In genomic region chr7:13518738-13519137, GRCh38 we compare ENCODE assay signal across 27 cellular contexts.
"Had no signal": no experiment of that assay in that cellular context is flagged by ENCODE, and none has a peak within 500 bp of the region (broad histone marks: within the 10 kb centered on the region; RNA-seq: fewer than 3 reads in every experiment).

No MANE protein-coding gene starts in this region.

- FAIRE-seq: islet of Langerhans had no signal

- H3K4me3 ChIP-seq: left ventricle myocardium inferior, lung, ovary, prostate gland, skin epidermis, tibial nerve, uterus had no signal

- H3K4me1 ChIP-seq: left ventricle myocardium inferior, prostate gland, uterus had no signal

- H3K9me3 Mint-ChIP-seq: nephron progenitor cell; stimulated activated effector memory CD8-positive, alpha-beta T cell treated with anti-CD3 and anti-CD28 coated beads, Interleukin-12 subunit alpha, Interleukin-12 subunit beta, amount 100 ng/mL, for 72 hours; stimulated activated naive CD8-positive, alpha-beta T cell treated with anti-CD3 and anti-CD28 coated beads, Interleukin-15, amount 100 ng/mL, for 72 hours had no signal

- H3K4me3 Mint-ChIP-seq: immature natural killer cell; mesothelial cell of epicardium; naive B cell; natural killer cell; nephron progenitor cell; stimulated activated effector memory CD8-positive, alpha-beta T cell treated with anti-CD3 and anti-CD28 coated beads, Interleukin-12 subunit alpha, Interleukin-12 subunit beta, amount 100 ng/mL, for 72 hours; stimulated activated naive CD8-positive, alpha-beta T cell treated with anti-CD3 and anti-CD28 coated beads, Interleukin-15, amount 100 ng/mL, for 72 hours; type B pancreatic cell had no signal

- H3K27ac ChIP-seq: left ventricle myocardium inferior, ovary, prostate gland, skin epidermis, tibial nerve, uterus had no signal

- H3K9me3 ChIP-seq: left ventricle myocardium inferior, ovary, prostate gland, tibial nerve, uterus had no signal

- H3K36me3 Mint-ChIP-seq: immature natural killer cell; mesothelial cell of epicardium; naive B cell; natural killer cell; stimulated activated effector memory CD8-positive, alpha-beta T cell treated with anti-CD3 and anti-CD28 coated beads, Interleukin-12 subunit alpha, Interleukin-12 subunit beta, amount 100 ng/mL, for 72 hours; type B pancreatic cell had no signal

- H3K27me3 Mint-ChIP-seq: naive B cell; stimulated activated naive CD8-positive, alpha-beta T cell treated with anti-CD3 and anti-CD28 coated beads, Interleukin-15, amount 100 ng/mL, for 72 hours; type B pancreatic cell had no signal

- H3K36me3 ChIP-seq: left ventricle myocardium inferior, ovary, prostate gland, tibial nerve, uterus had no signal

- DNase-seq: hypothalamus; immature natural killer cell; left ventricle myocardium inferior; mesendoderm; naive B cell; natural killer cell; nephron progenitor cell; ovary; posterior cingulate gyrus; retina; right cardiac atrium; stimulated activated CD4-positive, alpha-beta T cell treated with anti-CD3 and anti-CD28 coated beads, Interleukin-12 subunit alpha, Interleukin-12 subunit beta, amount 100 ng/mL, for 4 hours; stimulated activated CD4-positive, alpha-beta T cell treated with anti-CD3 and anti-CD28 coated beads, Interleukin-15, amount 100 ng/mL, for 24 hours; stimulated activated CD4-positive, alpha-beta T cell treated with anti-CD3 and anti-CD28 coated beads, Interleukin-2, amount 100 ng/mL, for 24 hours; stimulated activated CD4-positive, alpha-beta T cell treated with anti-CD3 and anti-CD28 coated beads, Interleukin-4, amount 100 ng/mL, for 1 hour; stimulated activated naive CD4-positive, alpha-beta T cell; stimulated activated naive CD8-positive, alpha-beta T cell treated with anti-CD3 and anti-CD28 coated beads, Interleukin-15, amount 100 ng/mL, for 72 hours; substantia nigra; uterus had no signal

- H3K27me3 ChIP-seq: ovary, tibial nerve, uterus had no signal

- H3K27ac Mint-ChIP-seq: immature natural killer cell; mesothelial cell of epicardium; naive B cell; natural killer cell; nephron progenitor cell; stimulated activated effector memory CD8-positive, alpha-beta T cell treated with anti-CD3 and anti-CD28 coated beads, Interleukin-12 subunit alpha, Interleukin-12 subunit beta, amount 100 ng/mL, for 72 hours; stimulated activated naive CD8-positive, alpha-beta T cell treated with anti-CD3 and anti-CD28 coated beads, Interleukin-15, amount 100 ng/mL, for 72 hours; type B pancreatic cell had no signal

- H3K4me1 Mint-ChIP-seq: immature natural killer cell; naive B cell; natural killer cell; nephron progenitor cell; stimulated activated effector memory CD8-positive, alpha-beta T cell treated with anti-CD3 and anti-CD28 coated beads, Interleukin-12 subunit alpha, Interleukin-12 subunit beta, amount 100 ng/mL, for 72 hours; stimulated activated naive CD8-positive, alpha-beta T cell treated with anti-CD3 and anti-CD28 coated beads, Interleukin-15, amount 100 ng/mL, for 72 hours had no signal
